In genomic region chrX:110383414-110383813, GRCh38 we compare ENCODE assay signal across 18 cellular contexts. TPM values are rescaled to one million over a fixed set of nuclear protein-coding genes. Genes with fewer than 3 reads are reported as not detected.
DNase-seq lines count a peak whose midpoint lies in the region; ATAC-seq, FAIRE-seq and TF ChIP-seq lines count a peak whose summit lies in the region.
"Had no signal": no experiment of that assay in that cellular context is flagged by ENCODE, and none has a peak within 500 bp of the region (broad histone marks: within the 10 kb centered on the region; RNA-seq: fewer than 3 reads in every experiment).

No MANE protein-coding gene starts in this region.

- intact Hi-C loops in pancreas (cut with DNase I) = no loop called here

- no peak overlapping the region for H3K27ac ChIP-seq in keratinocyte (ENCODE audit: control insufficient read depth, insufficient read depth, low read length)
- H3K27ac ChIP-seq in gastroesophageal sphincter = no peak overlapping the region
- no peak overlapping the region for H3K27ac ChIP-seq in pancreas
- H3K27ac ChIP-seq: BLaER1, colonic mucosa, neutrophil had no signal

- no peaks in the 10 kb centered on the region for H4K20me1 ChIP-seq in keratinocyte (ENCODE audit: control insufficient read depth, extremely low read depth, insufficient read depth, low read length)
- H4K20me1 ChIP-seq: BLaER1 had no signal

- no peaks in the 10 kb centered on the region for H3K36me3 ChIP-seq in keratinocyte (ENCODE audit: control insufficient read depth in 2 of 2, extremely low read depth in 1 of 2, insufficient read depth in 2 of 2, low read length in 2 of 2)
- H3K36me3 ChIP-seq in gastroesophageal sphincter = no peaks in the 10 kb centered on the region
- H3K36me3 ChIP-seq in pancreas = no peaks in the 10 kb centered on the region
- H3K36me3 ChIP-seq: BLaER1, colonic mucosa, neutrophil had no signal

- no peak overlapping the region for H2AFZ ChIP-seq in keratinocyte (ENCODE audit: control insufficient read depth, low read length)

- TF ChIP-seq POLR2A in gastroesophageal sphincter (IDR thresholded peaks at IDR 0.05) = no peak

- H3K4me1 ChIP-seq in keratinocyte (ENCODE audit: control insufficient read depth, extremely low read depth, insufficient read depth, low read length) = peaks cover 8% of the 10 kb centered on the region
- H3K4me1 ChIP-seq in gastroesophageal sphincter = no peaks in the 10 kb centered on the region
- no peaks in the 10 kb centered on the region for H3K4me1 ChIP-seq in pancreas
- H3K4me1 ChIP-seq: BLaER1, colonic mucosa had no signal

- H3K9me3 ChIP-seq in keratinocyte (ENCODE audit: control insufficient read depth, low read depth, low read length) (no peaks in the 10 kb centered on the region), gastroesophageal sphincter (no peaks in the 10 kb centered on the region), pancreas (no peaks in the 10 kb centered on the region)
- H3K9me3 ChIP-seq: BLaER1, colonic mucosa, neutrophil had no signal

- 52 to 55% methylated on average over 2 of the region's 2 CpGs for WGBS in gastroesophageal sphincter (ENCODE audit: low coverage in 1 of 2), 2 donors
- 42 to 65% methylated on average over 2 of the region's 2 CpGs for WGBS in pancreas, 2 donors

- FAIRE-seq in keratinocyte (lab: Jason Lieb, UNC) = peak; percentile 46
- FAIRE-seq in pancreas (lab: Jason Lieb, UNC) = no peak
- FAIRE-seq: GM12878 had no signal

- no peaks in the 10 kb centered on the region for H3K79me2 ChIP-seq in keratinocyte (ENCODE audit: control insufficient read depth, insufficient read depth, low read length)

- no peak overlapping the region for H3K9ac ChIP-seq in keratinocyte (ENCODE audit: control insufficient read depth, extremely low read depth, insufficient read depth, low read length)
- H3K9ac ChIP-seq: BLaER1 had no signal

- DNase-seq in ACHN = peak; percentile 26
- peak; percentile 77 for DNase-seq in HCEC 1CT
- DNase-seq in astrocyte of the spinal cord (ENCODE audit: low read depth, low spot score) = peak; percentile 68
- DNase-seq in keratinocyte (ENCODE audit: low read depth, low spot score) = no peak
- DNase-seq in DMS79 treated with DMSO at 0.1 percent for 48 hours (lab: John Stamatoyannopoulos, UW) = no peak
- DNase-seq in pancreas = no peak
- DNase-seq in NCI-H146 (lab: John Stamatoyannopoulos, UW) = no peak
- DNase-seq: activated CD4-positive, alpha-beta T cell treated with anti-CD3 and anti-CD28 coated beads for 48 hours; colonic mucosa; DND-41; NCI-H187 treated with DMSO at 0.1 percent for 48 hours; NCI-H526 had no signal

- H3K4me2 ChIP-seq in keratinocyte (ENCODE audit: control insufficient read depth, extremely low read depth, insufficient read depth, low read depth, low read length) = no peak overlapping the region
- H3K4me2 ChIP-seq: BLaER1 had no signal

- no peak for ATAC-seq in gastroesophageal sphincter
- no peak for ATAC-seq in pancreas
- ATAC-seq: GM12878, Panc1 had no signal

- no peak overlapping the region for H3K4me3 ChIP-seq in astrocyte of the spinal cord (ENCODE audit: low read depth, low read length)
- H3K4me3 ChIP-seq in keratinocyte (ENCODE audit: control insufficient read depth in 2 of 3, extremely low read depth in 1 of 3, insufficient read depth in 2 of 3, low read depth in 1 of 3, low read length in 3 of 3) = no peak overlapping the region
- H3K4me3 ChIP-seq in gastroesophageal sphincter = no peak overlapping the region
- no peak overlapping the region for H3K4me3 ChIP-seq in pancreas
- H3K4me3 ChIP-seq: BLaER1, colonic mucosa, GM12878 had no signal

- H3K9me1 ChIP-seq in keratinocyte (ENCODE audit: control insufficient read depth, extremely low read depth, insufficient read depth, low read length) = no peaks in the 10 kb centered on the region

- in situ Hi-C loops in ACHN (cut with HindIII; ENCODE audit: low pct_ligation_motif_present, low pct_unique_long_range_greater_than_20kb, low sequenced_read_pairs) (no loop called here), astrocyte of the spinal cord (cut with HindIII; ENCODE audit: low sequenced_read_pairs) (no loop called here)

- peaks cover 5% of the 10 kb centered on the region for H3K27me3 ChIP-seq in keratinocyte (ENCODE audit: control insufficient read depth, extremely low read depth, insufficient read depth, low read length)
- no peaks in the 10 kb centered on the region for H3K27me3 ChIP-seq in gastroesophageal sphincter
- peaks cover 0 to 12% (median 0%) of the 10 kb centered on the region in 4 donors for H3K27me3 ChIP-seq in pancreas
- H3K27me3 ChIP-seq: colonic mucosa, neutrophil had no signal

- no peak for TF ChIP-seq EP300 in gastroesophageal sphincter (IDR thresholded peaks at IDR 0.05)

- TF ChIP-seq CTCF in astrocyte of the spinal cord (IDR thresholded peaks at IDR 0.05; ENCODE audit: low read depth, low read length) = no peak
- TF ChIP-seq CTCF in keratinocyte (optimal IDR thresholded peaks at IDR 0.05 in 1 of 3, IDR thresholded peaks at IDR 0.05 in 1 of 3, conservative IDR thresholded peaks at IDR 0.05 in 1 of 3; ENCODE audit: extremely low read depth in 1 of 3, insufficient read depth in 2 of 3, low read length in 3 of 3) = no peak
- TF ChIP-seq CTCF in gastroesophageal sphincter (IDR thresholded peaks at IDR 0.05) = no peak
- TF ChIP-seq CTCF in pancreas (IDR thresholded peaks at IDR 0.05) = no peak

- dilution Hi-C loops in keratinocyte (cut with MboI; ENCODE audit: extremely low pct_ligation_motif_present, low sequenced_read_pairs) = no loop called here

RNA-seq across cellular contexts. Expression of gene RTL9, which starts 24.8 kb away (rescaled TPM):
- polyA plus RNA-seq in keratinocyte = 0.05 to 0.14 TPM (median 0.13 TPM) in 3 replicates
- polyA plus RNA-seq in keratinocyte (2011; ENCODE audit: low read depth) = not detected
- polyA plus RNA-seq in keratinocyte (2011; cell fraction: cytosol; rRNA removed) = 0.09 TPM in 2 replicates
- polyA plus RNA-seq in keratinocyte (2011; cell fraction: nucleus; rRNA removed) = 0.19 and 0.35 TPM in 2 replicates
- 0.07 and 0.14 TPM in 2 replicates for polyA plus RNA-seq in keratinocyte (2012; ENCODE audit: low replicate concordance)
- 0.19 to 0.20 TPM in 2 of 3 replicates, not detected in the other for polyA minus RNA-seq in keratinocyte
- polyA minus RNA-seq in keratinocyte (2011; cell fraction: cytosol; rRNA and poly(A)+ RNA removed) = not detected
- 0.21 and 0.31 TPM in 2 replicates for polyA minus RNA-seq in keratinocyte (2011; cell fraction: nucleus; rRNA and poly(A)+ RNA removed)
- under 1 TPM in 2 of 4 donors, not detected in 2; under 0.01 to 0.07 TPM for total RNA-seq in gastroesophageal sphincter
- under 1 TPM in 1 of 6 donors, not detected in 5; 0.03 TPM for total RNA-seq in pancreas
- under 1 TPM in 1 of 2 donors, not detected in 1; 0.05 TPM for polyA plus RNA-seq in pancreas
- total RNA-seq: colonic mucosa; T-helper 2 cell treated with Interferon-gamma antibody and Interleukin-4, amounts not matched to agents 100 ng/mL and 5 ng/mL, for 36 hours had no signal

Comparison
In these comparisons a context has a peak if more than half of its experiments do, and no peak if none do; other contexts are left out.
1. DNase-seq: peak in ACHN (single experiment), HCEC 1CT (single experiment) and astrocyte of the spinal cord (single experiment); none in keratinocyte (single experiment), DMS79 treated with DMSO at 0.1 percent for 48 hours (single experiment), pancreas (0 of 6) and NCI-H146 (single experiment).